Comparison of ENCODE assay signal across 12 cellular contexts in genomic region chr6:24907959-24908358, GRCh38. TPM values are rescaled to one million over a fixed set of nuclear protein-coding genes. Genes with fewer than 3 reads are reported as not detected.
A peak's percentile ranks its signal among the peaks of the same experiment; 100 is the strongest.
DNase-seq lines count a peak whose midpoint lies in the region; ATAC-seq and TF ChIP-seq lines count a peak whose summit lies in the region.
"Had no signal": no experiment of that assay in that cellular context is flagged by ENCODE, and none has a peak within 500 bp of the region (broad histone marks: within the 10 kb centered on the region; RNA-seq: fewer than 3 reads in every experiment).

No MANE protein-coding gene starts in this region.

- TF ChIP-seq CTCF in endothelial cell (IDR thresholded peaks at IDR 0.05; ENCODE audit: unreplicated experiment): no peak

- H3K27ac Mint-ChIP-seq in endothelial cell (ENCODE audit: unreplicated experiment): no peak overlapping the region
- H3K27ac Mint-ChIP-seq: mesothelial cell of epicardium, WTC11 had no signal

- no peaks in the 10 kb centered on the region for H3K36me3 Mint-ChIP-seq in endothelial cell (ENCODE audit: low read depth, unreplicated experiment)
- H3K36me3 Mint-ChIP-seq: mesothelial cell of epicardium, WTC11 had no signal

- H3K4me3 ChIP-seq in skeletal muscle tissue (ENCODE audit: low read length in 3 of 3): peak overlapping the region in 1 of 3 donors; percentile 22
- H3K4me3 ChIP-seq: gastroesophageal sphincter had no signal

- no peaks in the 10 kb centered on the region for H3K36me3 ChIP-seq in skeletal muscle tissue (ENCODE audit: control insufficient read depth in 3 of 3, insufficient read depth in 3 of 3, low read length in 3 of 3)
- H3K36me3 ChIP-seq: gastroesophageal sphincter had no signal

- peaks cover 47 to 75% (median 62%) of the 10 kb centered on the region in 3 donors for H3K4me1 ChIP-seq in skeletal muscle tissue (ENCODE audit: control insufficient read depth in 3 of 3, insufficient read depth in 3 of 3, low read length in 3 of 3)

- peaks cover 0 to 2% (median 0%) of the 10 kb centered on the region in 3 donors for H3K9me3 ChIP-seq in skeletal muscle tissue (ENCODE audit: control insufficient read depth in 3 of 3, low read length in 3 of 3)

- H3K27me3 Mint-ChIP-seq in endothelial cell (ENCODE audit: unreplicated experiment): peaks cover 21% of the 10 kb centered on the region

- H3K27me3 ChIP-seq in skeletal muscle tissue (ENCODE audit: control insufficient read depth in 3 of 3, insufficient read depth in 3 of 3, low read length in 3 of 3): no peaks in the 10 kb centered on the region

- peaks cover 20% of the 10 kb centered on the region for H3K4me1 Mint-ChIP-seq in endothelial cell (ENCODE audit: unreplicated experiment)

- H3K4me3 Mint-ChIP-seq in endothelial cell (ENCODE audit: unreplicated experiment): no peak overlapping the region
- H3K4me3 Mint-ChIP-seq: mesothelial cell of epicardium, WTC11 had no signal

- no peaks in the 10 kb centered on the region for H3K9me3 Mint-ChIP-seq in endothelial cell (ENCODE audit: unreplicated experiment)
- H3K9me3 Mint-ChIP-seq: WTC11 had no signal

- DNase-seq in SIG-M5 treated with dmso at 0.1 percent for 504 hours (lab: John Stamatoyannopoulos, UW; ENCODE audit: unreplicated experiment) (peak; percentile 28), SIG-M5 (lab: John Stamatoyannopoulos, UW) (no peak), NCI-H526 treated with DMSO at 0.1 percent for 48 hours (lab: John Stamatoyannopoulos, UW) (peak; percentile 37), caudate nucleus (lab: John Stamatoyannopoulos, UW) (no peak), germinal center (ENCODE audit: low spot score) (no peak), endothelial cell (ENCODE audit: low spot score) (no peak)
- DNase-seq: GDM1 had no signal

- H3K9ac ChIP-seq in skeletal muscle tissue (ENCODE audit: low read depth in 1 of 3, low read length in 3 of 3): peak overlapping the region in 1 of 3 donors; percentile 98

- no peak for ATAC-seq in HG02973 (IDR thresholded peaks at IDR 0.05; ENCODE audit: unreplicated experiment)
- ATAC-seq: gastroesophageal sphincter, WTC11 had no signal

- peak overlapping the region; percentile 52 for H3K27ac ChIP-seq in caudate nucleus (ENCODE audit: low read depth, low read length)
- peak overlapping the region; percentile 87 for H3K27ac ChIP-seq in skeletal muscle tissue (ENCODE audit: low read depth, low read length)

RNA-seq across cellular contexts. Expression of gene RIPOR2, which starts 27.8 kb away (rescaled TPM):
- total RNA-seq in skeletal muscle tissue (9.9 TPM), endothelial cell (ENCODE audit: unreplicated experiment) (1.1 TPM)

Comparison
In these comparisons a context has a peak if more than half of its experiments do, and no peak if none do; other contexts are left out.
1. DNase-seq: peak in SIG-M5 treated with dmso at 0.1 percent for 504 hours (single experiment) and NCI-H526 treated with DMSO at 0.1 percent for 48 hours (single experiment); none in SIG-M5 (single experiment), caudate nucleus (0 of 61), germinal center (single experiment) and endothelial cell (single experiment).